Comparison of ENCODE assay signal across 23 cellular contexts in the genomic region with DNA sequence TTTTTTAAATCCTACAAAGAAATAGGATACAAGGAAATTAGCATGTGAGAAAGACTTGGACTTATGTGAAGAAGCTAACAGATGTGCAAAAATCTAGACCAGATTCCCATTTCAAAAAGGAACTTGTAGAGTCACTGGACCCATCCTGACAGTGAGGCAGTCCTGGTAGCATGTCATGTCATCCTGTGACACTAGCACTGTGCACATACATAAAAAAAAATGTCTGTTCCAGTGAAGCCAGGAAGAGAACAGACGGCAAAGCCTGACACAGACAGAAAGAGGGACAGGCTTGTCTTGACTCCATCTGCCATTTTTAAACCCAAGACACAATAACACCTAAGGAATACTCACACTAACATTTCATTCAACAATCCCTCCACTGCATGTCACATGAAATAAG.
A peak's percentile ranks its signal among the peaks of the same experiment; 100 is the strongest.
DNase-seq lines count a peak whose midpoint lies in the region; ATAC-seq, FAIRE-seq and TF ChIP-seq lines count a peak whose summit lies in the region.
"Had no signal": no experiment of that assay in that cellular context is flagged by ENCODE, and none has a peak within 500 bp of the region (broad histone marks: within the 10 kb centered on the region; RNA-seq: fewer than 3 reads in every experiment).

No MANE protein-coding gene starts in this region.

- H4K8ac ChIP-seq in mesenchymal stem cell (ENCODE audit: low read length), result no peak overlapping the region

- no peaks in the 10 kb centered on the region for H3K9me2 ChIP-seq in SK-N-SH

- H3K4me1 Mint-ChIP-seq in activated B cell treated with CpG ODN at 0.5 μM for 24 hours, result peaks cover 78% of the 10 kb centered on the region

- no peak for TF ChIP-seq EP300 in SK-N-SH (IDR thresholded peaks at IDR 0.05; ENCODE audit: borderline replicate concordance in 1 of 2, low read depth in 1 of 2, low read length in 1 of 2)

- ATAC-seq in SK-N-SH treated with all-trans-retinoic acid at 6 μM for 48 hours (no peak), activated B cell treated with CpG ODN at 0.5 μM for 24 hours (ENCODE audit: low read depth) (no peak), left cardiac atrium (no peak)
- ATAC-seq: HepG2 had no signal

- no peak for TF ChIP-seq RAD21 in SK-N-SH (IDR thresholded peaks at IDR 0.05; ENCODE audit: low read length)

- TF ChIP-seq POLR2A in H54 (IDR thresholded peaks at IDR 0.05; ENCODE audit: low read depth, low read length), result no peak

- no peaks in the 10 kb centered on the region for H3K9me3 Mint-ChIP-seq in activated B cell treated with CpG ODN at 0.5 μM for 24 hours

- DNase-seq in SK-N-SH (no peak), activated B cell treated with CpG ODN at 0.5 μM for 24 hours (no peak), mesenchymal stem cell (no peak), smooth muscle cell (lab: John Stamatoyannopoulos, UW; ENCODE audit: unreplicated experiment) (no peak), H54 (ENCODE audit: insufficient read length, low spot score) (no peak), left cardiac atrium (no peak), GM03348 (ENCODE audit: low spot score) (no peak)
- DNase-seq: 8988T; activated CD4-positive, alpha-beta memory T cell treated with anti-CD3 and anti-CD28 coated beads for 36 hours; BE2C; effector CD8-positive, alpha-beta T cell; GDM1; HCEC 1CT; head of caudate nucleus; NCI-H1436 treated with DMSO at 0.1 percent for 48 hours; NCI-H2171; NCI-H69; pancreas; stimulated activated CD4-positive, alpha-beta T cell treated with anti-CD3 and anti-CD28 coated beads, Interleukin-1b, Interleukin-23, amount 100 ng/mL, for 48 hours; T-helper 1 cell had no signal

- H3K14ac ChIP-seq in mesenchymal stem cell (ENCODE audit: low read length in 2 of 2), result no peak overlapping the region

- peak overlapping the region; percentile 48 to 72; a peak in 3 of 4 replicates for H3K27ac ChIP-seq in SK-N-SH (ENCODE audit: low read depth in 2 of 2, low read length in 1 of 2)
- no peak overlapping the region for H3K27ac ChIP-seq in mesenchymal stem cell (ENCODE audit: low read length, poor library complexity, severe bottlenecking)
- H3K27ac ChIP-seq in smooth muscle cell (ENCODE audit: low read depth), result peak overlapping the region; percentile 92
- H3K27ac ChIP-seq: pancreas had no signal

- 90% methylated on average over 1 of the region's 1 CpG for WGBS in SK-N-SH (ENCODE audit: low lambda C conversion rate)
- 57% methylated on average over 1 of the region's 1 CpG for WGBS in mesenchymal stem cell
- WGBS in smooth muscle cell (ENCODE audit: low lambda C conversion rate), result 21% methylated on average over 1 of the region's 1 CpG

- H2BK5ac ChIP-seq in mesenchymal stem cell (ENCODE audit: low read depth, low read length, poor library complexity, severe bottlenecking), result no peak overlapping the region

- H2BK15ac ChIP-seq in mesenchymal stem cell (ENCODE audit: low read depth, poor library complexity, severe bottlenecking), result no peak overlapping the region

- no peaks in the 10 kb centered on the region for H3K36me3 ChIP-seq in SK-N-SH (replicated peaks in 1 of 2; ENCODE audit: control insufficient read depth in 1 of 2, insufficient read depth in 2 of 2, low read length in 1 of 2)
- H3K36me3 ChIP-seq in mesenchymal stem cell (ENCODE audit: control insufficient read depth in 1 of 2, insufficient read depth in 2 of 2, low read depth in 1 of 2, low read length in 2 of 2), result no peaks in the 10 kb centered on the region
- no peaks in the 10 kb centered on the region for H3K36me3 ChIP-seq in smooth muscle cell (ENCODE audit: low read depth)
- H3K36me3 ChIP-seq: BE2C, pancreas had no signal

- CTCF ChIA-PET in SK-N-SH (lab: Yijun Ruan, JAX) (interaction anchor here (0.8 to 1.0 kb wide), 2 partner anchors 18 to 156 kb away, joined by 3 read pairs; no protein-coding TSS in a partner anchor), activated B cell treated with CpG ODN at 0.5 μM for 24 hours (lab: Charles Lee) (no interaction called here)

- no peaks in the 10 kb centered on the region for H3K27me3 ChIP-seq in SK-N-SH (ENCODE audit: insufficient read depth)
- peaks cover 0 to 16% of the 10 kb centered on the region in 2 experiments for H3K27me3 ChIP-seq in mesenchymal stem cell (ENCODE audit: control insufficient read depth in 1 of 2, insufficient read depth in 1 of 2, low read length in 2 of 2)
- no peaks in the 10 kb centered on the region for H3K27me3 ChIP-seq in smooth muscle cell (ENCODE audit: low read depth)
- H3K27me3 ChIP-seq: BE2C, pancreas had no signal

- no peak overlapping the region for H3K4me3 Mint-ChIP-seq in activated B cell treated with CpG ODN at 0.5 μM for 24 hours
- H3K4me3 Mint-ChIP-seq: activated CD4-positive, alpha-beta memory T cell treated with anti-CD3 and anti-CD28 coated beads for 36 hours had no signal

- TF ChIP-seq CTCF in SK-N-SH (IDR thresholded peaks at IDR 0.05) (no peak), activated B cell treated with CpG ODN at 0.5 μM for 24 hours (IDR thresholded peaks at IDR 0.05) (no peak), smooth muscle cell (IDR thresholded peaks at IDR 0.05; ENCODE audit: borderline replicate concordance, insufficient read depth, poor library complexity, severe bottlenecking) (no peak)

- H3K9ac ChIP-seq in SK-N-SH (peak overlapping the region; percentile 35; the same call in 1 of the 2 replicates), mesenchymal stem cell (ENCODE audit: low read length) (peak overlapping the region; percentile 82), smooth muscle cell (ENCODE audit: low read depth) (peak overlapping the region; percentile 80)

- H2AFZ ChIP-seq in SK-N-SH (ENCODE audit: low read depth) (no peak overlapping the region), mesenchymal stem cell (ENCODE audit: low read depth, low read length) (no peak overlapping the region), smooth muscle cell (ENCODE audit: low read depth) (no peak overlapping the region)

- H3F3A ChIP-seq in SK-N-SH (replicated peaks; ENCODE audit: insufficient read depth) (peaks cover 6% of the 10 kb centered on the region), smooth muscle cell (ENCODE audit: low read depth) (peaks cover 18% of the 10 kb centered on the region)

- H2BK12ac ChIP-seq in mesenchymal stem cell (ENCODE audit: low read length in 2 of 2), result no peak overlapping the region

- POLR2A ChIA-PET in SK-N-SH (lab: Yijun Ruan, JAX) (no interaction called here), activated B cell treated with CpG ODN at 0.5 μM for 24 hours (lab: Charles Lee) (no interaction called here)

- H3K4me3 ChIP-seq in SK-N-SH (ENCODE audit: low read depth in 2 of 2, low read length in 1 of 2), result no peak overlapping the region
- H3K4me3 ChIP-seq in mesenchymal stem cell (ENCODE audit: insufficient read depth in 1 of 2, low read depth in 1 of 2, low read length in 2 of 2), result no peak overlapping the region
- no peak overlapping the region for H3K4me3 ChIP-seq in smooth muscle cell
- H3K4me3 ChIP-seq: pancreas had no signal

- peak overlapping the region in 1 of 2 experiments; percentile 26 for H3K4ac ChIP-seq in mesenchymal stem cell (ENCODE audit: low read depth in 1 of 2, low read length in 2 of 2)

- H3K79me2 ChIP-seq in SK-N-SH (ENCODE audit: insufficient read depth) (no peaks in the 10 kb centered on the region), smooth muscle cell (ENCODE audit: low read depth) (no peaks in the 10 kb centered on the region)

- no peaks in the 10 kb centered on the region for H3K79me1 ChIP-seq in mesenchymal stem cell (replicated peaks; ENCODE audit: low read length, poor library complexity, severe bottlenecking)

- no peak for FAIRE-seq in H54 (lab: Jason Lieb, UNC)
- FAIRE-seq: HepG2, pancreas, urothelium cell line had no signal

- no peaks in the 10 kb centered on the region for H3K27me3 Mint-ChIP-seq in activated B cell treated with CpG ODN at 0.5 μM for 24 hours
- H3K27me3 Mint-ChIP-seq: activated CD4-positive, alpha-beta memory T cell treated with anti-CD3 and anti-CD28 coated beads for 36 hours had no signal

- H3K4me2 ChIP-seq in SK-N-SH, result 0 out of 2 replicates have a peak overlapping the region, but pooled peaks have one; percentile 26
- H3K4me2 ChIP-seq in mesenchymal stem cell (ENCODE audit: low read length, poor library complexity, severe bottlenecking), result no peak overlapping the region
- H3K4me2 ChIP-seq in smooth muscle cell, result peak overlapping the region; percentile 74

- peak overlapping the region; percentile 59 for H3K27ac Mint-ChIP-seq in activated B cell treated with CpG ODN at 0.5 μM for 24 hours
- H3K27ac Mint-ChIP-seq: activated CD4-positive, alpha-beta memory T cell treated with anti-CD3 and anti-CD28 coated beads for 36 hours had no signal

- H3K4me1 ChIP-seq in SK-N-SH (ENCODE audit: control insufficient read depth in 1 of 2, insufficient read depth in 2 of 2, low read depth in 1 of 2, low read length in 1 of 2) (peaks cover 0 to 23% of the 10 kb centered on the region in 2 experiments), mesenchymal stem cell (ENCODE audit: control insufficient read depth, insufficient read depth, low read depth, low read length) (peaks cover 1% of the 10 kb centered on the region), smooth muscle cell (ENCODE audit: low read depth) (peaks cover 8% of the 10 kb centered on the region)
- H3K4me1 ChIP-seq: BE2C, pancreas had no signal

- H2BK120ac ChIP-seq in mesenchymal stem cell (ENCODE audit: low read depth, low read length), result no peak overlapping the region

- peaks cover 34% of the 10 kb centered on the region for H3K36me3 Mint-ChIP-seq in activated B cell treated with CpG ODN at 0.5 μM for 24 hours (ENCODE audit: low read depth)

- no peak overlapping the region for H3K23ac ChIP-seq in mesenchymal stem cell (ENCODE audit: low read length in 2 of 2)

- intact Hi-C loops in activated B cell treated with CpG ODN at 0.5 μM for 24 hours (cut with micrococcal nuclease), result no loop called here
- intact Hi-C loops in left cardiac atrium (cut with DNase I), result no loop called here

- H2AK5ac ChIP-seq in mesenchymal stem cell (ENCODE audit: low read length, severe bottlenecking), result no peak overlapping the region

- no peaks in the 10 kb centered on the region for H3K9me3 ChIP-seq in SK-N-SH
- no peaks in the 10 kb centered on the region for H3K9me3 ChIP-seq in mesenchymal stem cell (ENCODE audit: control insufficient read depth, low read length)
- H3K9me3 ChIP-seq in smooth muscle cell (replicated peaks; ENCODE audit: low read depth), result no peaks in the 10 kb centered on the region
- H3K9me3 ChIP-seq: BE2C, pancreas had no signal

- no peak overlapping the region for H4K91ac ChIP-seq in mesenchymal stem cell (ENCODE audit: low read length)

- H4K20me1 ChIP-seq in SK-N-SH (ENCODE audit: insufficient read depth), result no peaks in the 10 kb centered on the region
- no peaks in the 10 kb centered on the region for H4K20me1 ChIP-seq in smooth muscle cell (ENCODE audit: low read depth)

- peak overlapping the region in 1 of 2 experiments; percentile 34 for H3K18ac ChIP-seq in mesenchymal stem cell (ENCODE audit: low read depth in 1 of 2, low read length in 2 of 2)

TF ChIP-seq in SK-N-SH, 30 proteins besides CTCF, POLR2A, EP300 and RAD21 (continues in another document):
- no peak for TF ChIP-seq ELF1 (IDR thresholded peaks at IDR 0.05)
- no peak for TF ChIP-seq NFIC (IDR thresholded peaks at IDR 0.05; ENCODE audit: borderline replicate concordance)
- no peak for TF ChIP-seq FOXM1 (IDR thresholded peaks at IDR 0.05; ENCODE audit: low read depth)

TF ChIP-seq in SK-N-SH treated with all-trans-retinoic acid at 6 μM for 48 hours, 23 proteins besides CTCF, POLR2A, EP300 and RAD21 (continues in another document):
- TF ChIP-seq PPARA (CRISPR knock-in tag; IDR thresholded peaks at IDR 0.05; ENCODE audit: borderline replicate concordance) (no peak), ZNF70 (CRISPR knock-in tag; IDR thresholded peaks at IDR 0.05) (no peak), ZNF8 (CRISPR knock-in tag; IDR thresholded peaks at IDR 0.05) (no peak)
